30 cellular contexts compared by ENCODE assay signal in genomic region chr10:128287921-128288320, GRCh38.
"Had no signal": no experiment of that assay in that cellular context is flagged by ENCODE, and none has a peak within 500 bp of the region (broad histone marks: within the 10 kb centered on the region; RNA-seq: fewer than 3 reads in every experiment).

No MANE protein-coding gene starts in this region.

- H3K9me3 ChIP-seq: MG63 had no signal

- ATAC-seq: activated CD4-positive, alpha-beta T cell treated with anti-CD3 and anti-CD28 coated beads for 36 hours; activated T-helper 17 cell treated with anti-CD3 and anti-CD28 coated beads, Interleukin-2, amount 50 U/mL, for 72 hours; Panc1; Right ventricle myocardium inferior; T-cell had no signal

- H3K4me3 ChIP-seq: MG63, SK-N-MC had no signal

- H3K27ac ChIP-seq: brain microvascular endothelial cell, cardiac muscle cell, SK-N-MC had no signal

- H3K4me1 Mint-ChIP-seq: activated CD4-positive, alpha-beta memory T cell treated with anti-CD3 and anti-CD28 coated beads, Interleukin-2, amount 10 ng/mL, durations not matched to agents 7 days and 5 days; activated CD4-positive, alpha-beta T cell treated with anti-CD3 and anti-CD28 coated beads for 36 hours; activated T-helper 17 cell treated with anti-CD3 and anti-CD28 coated beads, Interleukin-2, amount 50 U/mL, for 72 hours had no signal

- H3K4me3 Mint-ChIP-seq: activated CD4-positive, alpha-beta memory T cell treated with anti-CD3 and anti-CD28 coated beads, Interleukin-2, amount 10 ng/mL, durations not matched to agents 7 days and 5 days; activated CD4-positive, alpha-beta T cell treated with anti-CD3 and anti-CD28 coated beads for 36 hours; activated naive CD4-positive, alpha-beta T cell treated with anti-CD3 and anti-CD28 coated beads for 36 hours; activated naive CD8-positive, alpha-beta T cell; activated T-helper 17 cell treated with anti-CD3 and anti-CD28 coated beads, Interleukin-2, amount 50 U/mL, for 72 hours; T-cell had no signal

- H3K36me3 ChIP-seq: brain microvascular endothelial cell, cardiac muscle cell, MG63 had no signal

- DNase-seq: activated CD4-positive, alpha-beta memory T cell treated with anti-CD3 and anti-CD28 coated beads, Interleukin-2, amount 10 ng/mL, durations not matched to agents 7 days and 5 days; activated CD4-positive, alpha-beta T cell treated with anti-CD3 and anti-CD28 coated beads for 36 hours; activated CD4-positive, alpha-beta T cell treated with anti-CD3 and anti-CD28 coated beads, Interleukin-2, amount 50 U/mL, for 1 hour; activated CD4-positive, CD25-positive, alpha-beta regulatory T cell; activated gamma-delta T cell; activated naive CD4-positive, alpha-beta T cell treated with anti-CD3 and anti-CD28 coated beads for 36 hours; activated T-cell treated with anti-CD3 and anti-CD28 coated beads for 4 hours; activated T-cell treated with anti-CD3 and anti-CD28 coated beads, Interleukin-2, amount 50 U/mL, for 48 hours; brain microvascular endothelial cell; MG63; MV-4-11; NCI-H1092 treated with DMSO at 0.1 percent for 48 hours; NCI-H1417 treated with DMSO at 0.1 percent for 48 hours; NCI-H1694; NCI-H2029; NCI-H345; NCI-H510A; NCI-H69; NK-92 treated with Interleukin-12 subunit alpha and Interleukin-12 subunit beta, amount 100 ng/mL, for 24 hours; OCI-M1; RPMI8226; T-cell; T-helper 2 cell; T1000 had no signal

- H3K27ac Mint-ChIP-seq: activated CD4-positive, alpha-beta memory T cell treated with anti-CD3 and anti-CD28 coated beads, Interleukin-2, amount 10 ng/mL, durations not matched to agents 7 days and 5 days; activated CD4-positive, alpha-beta T cell treated with anti-CD3 and anti-CD28 coated beads for 36 hours; activated naive CD4-positive, alpha-beta T cell treated with anti-CD3 and anti-CD28 coated beads for 36 hours; activated naive CD8-positive, alpha-beta T cell; activated T-helper 17 cell treated with anti-CD3 and anti-CD28 coated beads, Interleukin-2, amount 50 U/mL, for 72 hours; T-cell had no signal

- H3K9me3 Mint-ChIP-seq: activated CD4-positive, alpha-beta memory T cell treated with anti-CD3 and anti-CD28 coated beads, Interleukin-2, amount 10 ng/mL, durations not matched to agents 7 days and 5 days; activated T-helper 17 cell treated with anti-CD3 and anti-CD28 coated beads, Interleukin-2, amount 50 U/mL, for 72 hours had no signal
